Comparison of ENCODE assay signal across 8 cellular contexts in genomic region chr4:38069271-38069760, GRCh38.
DNase-seq lines count a peak whose midpoint lies in the region; ATAC-seq, FAIRE-seq and TF ChIP-seq lines count a peak whose summit lies in the region.

No MANE protein-coding gene starts in this region.

- peak overlapping the region; percentile 5 for H3K27ac Mint-ChIP-seq in astrocyte (ENCODE audit: unreplicated experiment)

- no peaks in the 10 kb centered on the region for H3K9me3 Mint-ChIP-seq in astrocyte (ENCODE audit: unreplicated experiment)

- TF ChIP-seq POLR2A in gastrocnemius medialis (IDR thresholded peaks at IDR 0.05) = no peak

- peaks cover 3% of the 10 kb centered on the region for H3K36me3 ChIP-seq in astrocyte (ENCODE audit: insufficient read depth, low read length)
- H3K36me3 ChIP-seq in keratinocyte (ENCODE audit: control insufficient read depth in 2 of 2, extremely low read depth in 1 of 2, insufficient read depth in 2 of 2, low read length in 2 of 2) = peaks cover 0 to 2% of the 10 kb centered on the region in 2 experiments
- peaks cover 0 to 7% of the 10 kb centered on the region in 2 donors for H3K36me3 ChIP-seq in gastrocnemius medialis

- FAIRE-seq in astrocyte (lab: Jason Lieb, UNC) (peak; percentile 60), keratinocyte (lab: Jason Lieb, UNC) (peak; percentile 87)

- no peaks in the 10 kb centered on the region for H3K9me3 ChIP-seq in astrocyte (ENCODE audit: insufficient read depth, low read depth, low read length)
- H3K9me3 ChIP-seq in keratinocyte (ENCODE audit: control insufficient read depth, low read depth, low read length) = no peaks in the 10 kb centered on the region
- H3K9me3 ChIP-seq in gastrocnemius medialis = no peaks in the 10 kb centered on the region

- H2AFZ ChIP-seq in astrocyte (ENCODE audit: low read depth, low read length) (no peak overlapping the region), keratinocyte (ENCODE audit: control insufficient read depth, low read length) (peak overlapping the region; percentile 38)

- peaks cover 4% of the 10 kb centered on the region for H3K4me1 ChIP-seq in astrocyte (ENCODE audit: insufficient read depth, low read length)
- peaks cover 14% of the 10 kb centered on the region for H3K4me1 ChIP-seq in keratinocyte (ENCODE audit: control insufficient read depth, extremely low read depth, insufficient read depth, low read length)
- peaks cover 21 to 25% of the 10 kb centered on the region in 2 donors for H3K4me1 ChIP-seq in gastrocnemius medialis

- peaks cover 14% of the 10 kb centered on the region for H3K36me3 Mint-ChIP-seq in astrocyte (ENCODE audit: low read depth, unreplicated experiment)

- H3K4me3 ChIP-seq in astrocyte (ENCODE audit: insufficient read depth, low read depth, low read length) = no peak overlapping the region
- peak overlapping the region in 1 of 3 experiments; percentile 5 for H3K4me3 ChIP-seq in keratinocyte (ENCODE audit: control insufficient read depth in 2 of 3, extremely low read depth in 1 of 3, insufficient read depth in 2 of 3, low read depth in 1 of 3, low read length in 3 of 3)
- H3K4me3 ChIP-seq in gastrocnemius medialis = no peak overlapping the region

- in situ Hi-C loops in gastrocnemius medialis (cut with MboI; ENCODE audit: low sequenced_read_pairs in 4 of 4) = loop anchor here (10.0 to 25.0 kb wide), 4 partner anchors 105 to 668 kb away; no protein-coding TSS in a partner anchor

- peak; percentile 29 for DNase-seq in GM10266 (ENCODE audit: extremely low spot score)
- peak; percentile 6 for DNase-seq in NCI-H2107 (lab: John Stamatoyannopoulos, UW)
- DNase-seq in astrocyte (ENCODE audit: low read depth) = peak; percentile 80
- DNase-seq in keratinocyte (ENCODE audit: low read depth, low spot score) = peak; percentile 53
- DNase-seq in gastrocnemius medialis = no peak

- no peaks in the 10 kb centered on the region for H3K9me1 ChIP-seq in keratinocyte (ENCODE audit: control insufficient read depth, extremely low read depth, insufficient read depth, low read length)

- H4K20me1 ChIP-seq in astrocyte (ENCODE audit: insufficient read depth, low read length) = no peaks in the 10 kb centered on the region
- H4K20me1 ChIP-seq in keratinocyte (ENCODE audit: control insufficient read depth, extremely low read depth, insufficient read depth, low read length) = no peaks in the 10 kb centered on the region

- H3K27me3 Mint-ChIP-seq in astrocyte (ENCODE audit: low read depth, unreplicated experiment) = no peaks in the 10 kb centered on the region

- H3K27ac ChIP-seq in astrocyte (ENCODE audit: low read depth, low read length) (no peak overlapping the region), keratinocyte (ENCODE audit: control insufficient read depth, insufficient read depth, low read length) (peak overlapping the region; percentile 86), gastrocnemius medialis (no peak overlapping the region)

- H3K4me3 Mint-ChIP-seq in astrocyte (ENCODE audit: unreplicated experiment) = no peak overlapping the region

- no peak overlapping the region for H3K4me2 ChIP-seq in astrocyte (ENCODE audit: low read length)
- peak overlapping the region; percentile 59 for H3K4me2 ChIP-seq in keratinocyte (ENCODE audit: control insufficient read depth, extremely low read depth, insufficient read depth, low read depth, low read length)

- intact Hi-C loops in gastrocnemius medialis (cut with DNase I; ENCODE audit: low total_unique reads) = loop anchor here (10.0 kb wide), 1 partner anchor 65 kb away; no protein-coding TSS in a partner anchor

- H3K4me1 Mint-ChIP-seq in astrocyte (ENCODE audit: low read depth, unreplicated experiment) = peaks cover 14% of the 10 kb centered on the region

- no peaks in the 10 kb centered on the region for H3K79me2 ChIP-seq in astrocyte (ENCODE audit: insufficient read depth, low read length)
- no peaks in the 10 kb centered on the region for H3K79me2 ChIP-seq in keratinocyte (ENCODE audit: control insufficient read depth, insufficient read depth, low read length)

- dilution Hi-C loops in keratinocyte (cut with MboI; ENCODE audit: extremely low pct_ligation_motif_present, low sequenced_read_pairs) = no loop called here

- no peak overlapping the region for H3K9ac ChIP-seq in astrocyte (ENCODE audit: low read length)
- H3K9ac ChIP-seq in keratinocyte (ENCODE audit: control insufficient read depth, extremely low read depth, insufficient read depth, low read length) = peak overlapping the region; percentile 61

- TF ChIP-seq CTCF in GM10266 (IDR thresholded peaks at IDR 0.05; ENCODE audit: control insufficient read depth, insufficient read depth, low read depth, missing control alignments) (peak; percentile 58), astrocyte (IDR thresholded peaks at IDR 0.05; ENCODE audit: insufficient read depth, low read depth, low read length) (peak; percentile 30), keratinocyte (optimal IDR thresholded peaks at IDR 0.05 in 1 of 3, IDR thresholded peaks at IDR 0.05 in 1 of 3, conservative IDR thresholded peaks at IDR 0.05 in 1 of 3; ENCODE audit: extremely low read depth in 1 of 3, insufficient read depth in 2 of 3, low read length in 3 of 3) (peak; percentile 86 to 97 (median 89)), gastrocnemius medialis (IDR thresholded peaks at IDR 0.05 in 4 of 5, conservative IDR thresholded peaks at IDR 0.05 in 1 of 5) (no peak)

- no peaks in the 10 kb centered on the region for H3K27me3 ChIP-seq in astrocyte (ENCODE audit: insufficient read depth, low read length)
- no peaks in the 10 kb centered on the region for H3K27me3 ChIP-seq in keratinocyte (ENCODE audit: control insufficient read depth, extremely low read depth, insufficient read depth, low read length)
- no peaks in the 10 kb centered on the region for H3K27me3 ChIP-seq in gastrocnemius medialis

- ATAC-seq in HG03039 (IDR thresholded peaks at IDR 0.05; ENCODE audit: unreplicated experiment) (no peak), gastrocnemius medialis (no peak), HG03520 (IDR thresholded peaks at IDR 0.05; ENCODE audit: unreplicated experiment) (no peak), GM21619 (IDR thresholded peaks at IDR 0.05; ENCODE audit: unreplicated experiment) (no peak)

Comparison
In these comparisons a context has a peak if more than half of its experiments do, and no peak if none do; other contexts are left out.
1. DNase-seq: peak in GM10266 (single experiment), NCI-H2107 (single experiment), astrocyte (single experiment) and keratinocyte (single experiment); none in gastrocnemius medialis (0 of 2).
2. CTCF ChIP-seq: peak in GM10266 (single experiment), astrocyte (single experiment) and keratinocyte (3 of 3); none in gastrocnemius medialis (0 of 5).